ENCODE assay signal across 30 cellular contexts in the genomic region with DNA sequence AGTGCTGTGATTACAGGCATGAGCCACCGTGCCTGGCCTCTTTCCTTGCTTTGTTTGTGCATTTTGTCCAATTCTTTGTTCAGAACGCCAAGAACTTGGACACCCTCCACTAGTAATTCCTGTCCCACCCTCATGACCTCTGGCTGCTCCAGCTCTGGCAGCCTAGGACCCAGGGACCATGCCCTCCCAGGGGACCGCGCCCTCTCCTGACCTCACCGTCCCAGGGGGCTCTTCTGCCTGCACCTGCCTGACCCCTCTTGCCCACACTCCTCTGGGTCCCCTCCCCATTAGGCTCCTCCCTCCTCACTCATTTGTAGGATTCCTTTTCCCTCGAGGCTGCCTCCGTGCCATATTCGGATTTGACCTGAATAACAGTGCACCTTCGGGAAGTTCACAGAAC. TPM values are rescaled to one million over a fixed set of nuclear protein-coding genes. Genes with fewer than 3 reads are reported as not detected.
"Had no signal": no experiment of that assay in that cellular context is flagged by ENCODE, and none has a peak within 500 bp of the region (broad histone marks: within the 10 kb centered on the region; RNA-seq: fewer than 3 reads in every experiment).

No MANE protein-coding gene starts in this region.

- H3K27ac ChIP-seq: brain microvascular endothelial cell, Peyer's patch, SJSA1 had no signal

- H3K4me1 ChIP-seq: Peyer's patch, SJSA1 had no signal

- H3K27me3 ChIP-seq: brain microvascular endothelial cell, MG63, Peyer's patch, SJSA1 had no signal

- H3K4me3 ChIP-seq: MG63, Peyer's patch, SJSA1 had no signal

- DNase-seq: activated CD4-positive, alpha-beta T cell treated with anti-CD3 and anti-CD28 coated beads for 36 hours; activated CD4-positive, alpha-beta T cell treated with anti-CD3 and anti-CD28 coated beads, Interleukin-2, amount 10 ng/mL, durations not matched to agents 7 days and 5 days; activated CD4-positive, alpha-beta T cell treated with anti-CD3 and anti-CD28 coated beads, Interleukin-2, amount 50 U/mL, for 48 hours; activated CD8-positive, alpha-beta memory T cell treated with anti-CD3 and anti-CD28 coated beads for 24 hours; activated CD8-positive, alpha-beta memory T cell treated with anti-CD3 and anti-CD28 coated beads, Interleukin-2, amount 10 ng/mL, durations not matched to agents 7 days and 5 days; activated CD8-positive, alpha-beta memory T cell treated with anti-CD3 and anti-CD28 coated beads, Interleukin-2, amount 50 U/mL, for 48 hours; activated effector memory CD4-positive, alpha-beta T cell treated with Interleukin-2 at 50 U/mL for 16 hours; activated T-cell treated with anti-CD3 and anti-CD28 coated beads, Interleukin-2, amount 50 U/mL, for 48 hours; amniotic stem cell; aorta; brain microvascular endothelial cell; central memory CD4-positive, alpha-beta T cell; Kasumi-1; KG1; MG63; MV-4-11; NCI-H1092; NCI-H1436 treated with DMSO at 0.1 percent for 48 hours; NCI-H1694 treated with DMSO at 0.1 percent for 48 hours; NCI-H2029; NCI-H345; NCI-H524 treated with DMSO at 0.1 percent for 48 hours; Peyer's patch; RPMI8226; SHP77 treated with DMSO at 0.1 percent for 48 hours; SK-N-SH had no signal

- ATAC-seq: activated CD4-positive, alpha-beta T cell treated with anti-CD3 and anti-CD28 coated beads for 36 hours; activated CD4-positive, CD25-positive, alpha-beta regulatory T cell treated with anti-CD3 and anti-CD28 coated beads, Interleukin-2, amount 50 U/mL, for 24 hours; activated CD8-positive, alpha-beta memory T cell treated with anti-CD3 and anti-CD28 coated beads, Interleukin-2, amount 10 ng/mL, durations not matched to agents 7 days and 5 days had no signal

- H3K9me3 ChIP-seq: MG63, Peyer's patch, SJSA1, SK-N-SH had no signal

RNA-seq across cellular contexts. Expression of gene FSD2, which starts 41.1 kb away (rescaled TPM):
- total RNA-seq: activated CD4-positive, alpha-beta T cell treated with anti-CD3 and anti-CD28 coated beads for 36 hours; activated CD4-positive, alpha-beta T cell treated with anti-CD3 and anti-CD28 coated beads, Interleukin-2, amount 10 ng/mL, durations not matched to agents 7 days and 5 days; activated CD8-positive, alpha-beta memory T cell treated with anti-CD3 and anti-CD28 coated beads, Interleukin-2, amount 10 ng/mL, durations not matched to agents 7 days and 5 days; aorta; cerebellum; NCI-H460; Peyer's patch; SJSA1 had no signal
- polyA plus RNA-seq: SK-N-SH had no signal

RNA-seq across cellular contexts. Expression of gene AP3B2, which starts 55.1 kb away (rescaled TPM):
- total RNA-seq: activated CD8-positive, alpha-beta memory T cell treated with anti-CD3 and anti-CD28 coated beads, Interleukin-2, amount 10 ng/mL, durations not matched to agents 7 days and 5 days had no signal
